30 cellular contexts compared by ENCODE assay signal in the genomic region with DNA sequence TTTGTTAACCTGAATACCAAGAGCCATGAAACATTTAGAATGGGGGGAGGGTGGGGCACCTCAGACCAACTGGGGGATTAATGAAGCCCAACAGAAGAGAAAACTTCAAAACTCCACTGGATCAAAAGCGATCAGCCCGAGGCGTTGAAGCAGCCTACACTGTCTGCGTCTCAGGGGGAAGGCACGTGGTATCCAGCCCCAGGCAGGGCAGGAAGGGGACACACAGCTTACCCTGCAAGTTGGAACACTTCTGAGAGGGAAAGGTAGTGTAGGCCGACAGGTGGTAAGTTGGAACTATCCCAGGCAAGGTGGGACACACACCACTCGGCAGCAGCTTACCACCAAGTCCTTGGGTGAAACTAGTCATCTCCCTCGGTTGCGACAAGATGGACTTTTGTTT.
DNase-seq lines count a peak whose midpoint lies in the region; ATAC-seq, FAIRE-seq and TF ChIP-seq lines count a peak whose summit lies in the region.
"Had no signal": no experiment of that assay in that cellular context is flagged by ENCODE, and none has a peak within 500 bp of the region (broad histone marks: within the 10 kb centered on the region; RNA-seq: fewer than 3 reads in every experiment).

No MANE protein-coding gene starts in this region.

- WGBS in body of pancreas, 2 donors = 42 to 49% methylated on average over 9 of the region's 9 CpGs
- WGBS in pancreas, 2 donors = 46 to 50% methylated on average over 9 of the region's 9 CpGs

- peak; percentile 5 for DNase-seq in GM13976 (ENCODE audit: low spot score)
- DNase-seq in body of pancreas = peak in 3 of 4 donors; percentile 41 to 67 (median 56)
- DNase-seq in foreskin melanocyte = peak; percentile 39
- peak in 2 of 6 donors; percentile 34 to 40 for DNase-seq in pancreas
- DNase-seq in activated CD4-positive, alpha-beta T cell treated with anti-CD3 and anti-CD28 coated beads for 4 hours = no peak
- no peak for DNase-seq in cerebellar nuclear complex (lab: John Stamatoyannopoulos, UW)
- DNase-seq in activated CD8-positive, alpha-beta memory T cell treated with anti-CD3 and anti-CD28 coated beads, Interleukin-2, amount 50 U/mL, for 48 hours = no peak
- DNase-seq: activated CD4-positive, alpha-beta T cell treated with anti-CD3 and anti-CD28 coated beads for 36 hours; activated CD8-positive, alpha-beta T cell treated with anti-CD3 and anti-CD28 coated beads, Interleukin-2, amount 10 ng/mL, durations not matched to agents 7 days and 5 days; activated naive CD4-positive, alpha-beta T cell treated with anti-CD3 and anti-CD28 coated beads, Interleukin-2, amount 50 U/mL, for 16 hours; CD8-positive, alpha-beta T cell; cortex of kidney; effector memory CD8-positive, alpha-beta T cell; Karpas-422; kidney glomerular epithelial cell; lower lobe of right lung; NCI-H1417; NCI-H2029; NCI-H526 treated with DMSO at 0.1 percent for 48 hours; right lobe of liver; SHP77; stimulated activated CD4-positive, alpha-beta T cell treated with anti-CD3 and anti-CD28 coated beads, Interleukin-4, amount 100 ng/mL, for 1 hour; tibial artery had no signal

- H3K9me3 ChIP-seq in body of pancreas (no peaks in the 10 kb centered on the region), pancreas (no peaks in the 10 kb centered on the region)
- H3K9me3 ChIP-seq: esophagus muscularis mucosa, HAP-1, lower lobe of right lung, right lobe of liver, tibial artery had no signal

- no peak for FAIRE-seq in pancreas (lab: Jason Lieb, UNC)
- FAIRE-seq: frontal cortex, GM19239 had no signal

- H3K4me3 ChIP-seq in body of pancreas (no peak overlapping the region), pancreas (no peak overlapping the region)
- H3K4me3 ChIP-seq: esophagus muscularis mucosa, HAP-1, lower lobe of right lung, right lobe of liver, tibial artery had no signal

- no peaks in the 10 kb centered on the region for H3K27me3 ChIP-seq in body of pancreas
- H3K27me3 ChIP-seq in pancreas = no peaks in the 10 kb centered on the region
- H3K27me3 ChIP-seq: esophagus muscularis mucosa, right lobe of liver, tibial artery had no signal

- peak overlapping the region in 1 of 4 donors; percentile 14 for H3K27ac ChIP-seq in body of pancreas
- no peak overlapping the region for H3K27ac ChIP-seq in pancreas
- H3K27ac ChIP-seq: esophagus muscularis mucosa, lower lobe of right lung, parathyroid adenoma, right lobe of liver, tibial artery had no signal

- no peak for TF ChIP-seq POLR2A in body of pancreas (IDR thresholded peaks at IDR 0.05)

- H3K36me3 ChIP-seq in body of pancreas (replicated peaks in 1 of 2; ENCODE audit: insufficient read depth in 1 of 2, low read depth in 2 of 2) = no peaks in the 10 kb centered on the region
- H3K36me3 ChIP-seq in pancreas = no peaks in the 10 kb centered on the region
- H3K36me3 ChIP-seq: HAP-1, right lobe of liver had no signal

- intact Hi-C loops in body of pancreas (cut with DNase I) = no loop called here
- intact Hi-C loops in pancreas (cut with DNase I) = no loop called here

- TF ChIP-seq CTCF in GM13976 (IDR thresholded peaks at IDR 0.05; ENCODE audit: borderline replicate concordance, control extremely low read depth, extremely low read depth, insufficient read depth, missing control alignments) (no peak), body of pancreas (IDR thresholded peaks at IDR 0.05) (no peak), pancreas (IDR thresholded peaks at IDR 0.05) (no peak)

- H3K4me1 ChIP-seq in body of pancreas (peaks cover 11% of the 10 kb centered on the region), pancreas (no peaks in the 10 kb centered on the region)
- H3K4me1 ChIP-seq: lower lobe of right lung, parathyroid adenoma, right lobe of liver had no signal

- in situ Hi-C loops in GM13976 (cut with MboI; ENCODE audit: low sequenced_read_pairs, unreplicated experiment) = no loop called here

- ATAC-seq in body of pancreas = peak; percentile 38
- ATAC-seq in pancreas = peak; percentile 53 to 87 (median 68)
- no peak for ATAC-seq in HG03139 (IDR thresholded peaks at IDR 0.05; ENCODE audit: unreplicated experiment)
- ATAC-seq: activated CD4-positive, alpha-beta T cell treated with anti-CD3 and anti-CD28 coated beads for 36 hours; activated CD8-positive, alpha-beta T cell treated with anti-CD3 and anti-CD28 coated beads, Interleukin-2, amount 10 ng/mL, durations not matched to agents 7 days and 5 days; CD8-positive, alpha-beta T cell; effector memory CD8-positive, alpha-beta T cell; lower lobe of right lung; Panc1; right lobe of liver had no signal

Comparison
In these comparisons a context has a peak if more than half of its experiments do, and no peak if none do; other contexts are left out.
1. DNase-seq: peak in GM13976 (single experiment), body of pancreas (3 of 4) and foreskin melanocyte (single experiment); none in activated CD4-positive, alpha-beta T cell treated with anti-CD3 and anti-CD28 coated beads for 4 hours (0 of 2), cerebellar nuclear complex (0 of 2) and activated CD8-positive, alpha-beta memory T cell treated with anti-CD3 and anti-CD28 coated beads, Interleukin-2, amount 50 U/mL, for 48 hours (single experiment).